Comparison of ENCODE assay signal across 8 cellular contexts in the genomic region with DNA sequence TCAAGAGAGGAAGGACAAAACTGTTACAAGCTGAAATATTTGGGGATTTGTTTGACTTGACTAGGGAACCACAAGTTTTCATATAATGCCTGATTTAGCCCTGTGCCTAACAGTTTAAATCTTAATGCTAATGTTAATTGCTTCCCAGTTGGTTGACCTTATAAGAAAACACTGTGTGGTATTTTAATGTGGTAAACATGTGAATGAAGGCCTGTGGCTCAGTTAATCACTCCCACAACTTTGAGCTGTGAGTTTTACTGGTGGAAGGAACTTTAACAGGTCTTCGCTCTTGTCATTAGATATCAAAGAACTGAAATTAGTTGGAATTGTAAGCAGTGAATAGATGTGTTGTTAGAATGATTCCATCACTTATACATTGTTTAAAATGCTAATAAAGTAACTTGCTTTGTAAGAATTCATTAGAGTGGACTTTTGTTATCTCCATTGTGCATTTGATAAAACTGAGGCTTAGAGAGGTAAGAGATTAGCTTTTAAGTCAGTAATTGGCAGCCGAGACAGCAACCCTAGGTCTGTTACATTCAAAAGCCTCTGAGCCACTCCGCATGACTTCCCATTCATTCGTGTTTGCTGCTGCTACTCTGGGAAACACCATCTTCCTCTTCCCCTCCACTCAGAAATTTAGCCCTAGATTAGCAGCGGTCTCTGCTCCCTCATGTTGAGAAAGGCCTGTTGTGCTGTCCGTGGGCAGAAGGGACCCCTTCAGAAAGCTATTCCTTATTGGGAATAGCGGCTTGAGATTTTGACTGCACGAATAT. TPM values are rescaled to one million over a fixed set of nuclear protein-coding genes. Genes with fewer than 3 reads are reported as not detected.
DNase-seq lines count a peak whose midpoint lies in the region; ATAC-seq and TF ChIP-seq lines count a peak whose summit lies in the region.

No MANE protein-coding gene starts in this region.

- no peak overlapping the region for H2BK12ac ChIP-seq in mesenchymal stem cell (ENCODE audit: low read length in 2 of 2)

- H3K27me3 ChIP-seq in BLaER1 (no peaks in the 10 kb centered on the region), GM23248 (replicated peaks; ENCODE audit: insufficient read depth) (no peaks in the 10 kb centered on the region), mesenchymal stem cell (ENCODE audit: control insufficient read depth in 1 of 2, insufficient read depth in 1 of 2, low read length in 2 of 2) (no peaks in the 10 kb centered on the region), vagina (no peaks in the 10 kb centered on the region)

- peaks cover 50% of the 10 kb centered on the region for H3K79me2 ChIP-seq in GM23248 (ENCODE audit: insufficient read depth)

- no peaks in the 10 kb centered on the region for H3K9me2 ChIP-seq in GM23248 (ENCODE audit: insufficient read depth)

- H3K9me3 Mint-ChIP-seq in central memory CD8-positive, alpha-beta T cell, result no peaks in the 10 kb centered on the region

- H2BK5ac ChIP-seq in mesenchymal stem cell (ENCODE audit: low read depth, low read length, poor library complexity, severe bottlenecking), result no peak overlapping the region

- H3K4me1 ChIP-seq in BLaER1 (peaks cover 21% of the 10 kb centered on the region), GM23248 (ENCODE audit: insufficient read depth) (peaks cover 17% of the 10 kb centered on the region), mesenchymal stem cell (ENCODE audit: control insufficient read depth, insufficient read depth, low read depth, low read length) (peaks cover 3% of the 10 kb centered on the region), vagina (peaks cover 30% of the 10 kb centered on the region)

- H3K4ac ChIP-seq in mesenchymal stem cell (ENCODE audit: low read depth in 1 of 2, low read length in 2 of 2), result no peak overlapping the region

- H3F3A ChIP-seq in GM23248 (ENCODE audit: insufficient read depth), result peaks cover 53% of the 10 kb centered on the region

- H3K27ac ChIP-seq in BLaER1 (no peak overlapping the region), GM23248 (peak overlapping the region; percentile 99), mesenchymal stem cell (ENCODE audit: low read length, poor library complexity, severe bottlenecking) (peak overlapping the region; percentile 12), vagina (peak overlapping the region; percentile 99)

- ATAC-seq in central memory CD8-positive, alpha-beta T cell (replicated peaks; ENCODE audit: extremely low read depth, poor library complexity, severe bottlenecking), result peak; percentile 30
- no peak for ATAC-seq in HG03457 (IDR thresholded peaks at IDR 0.05; ENCODE audit: unreplicated experiment)

- H2BK15ac ChIP-seq in mesenchymal stem cell (ENCODE audit: low read depth, poor library complexity, severe bottlenecking), result no peak overlapping the region

- peak overlapping the region; percentile 95 for H3K27ac Mint-ChIP-seq in central memory CD8-positive, alpha-beta T cell (ENCODE audit: low read depth)

- no peak overlapping the region for H3K18ac ChIP-seq in mesenchymal stem cell (ENCODE audit: low read depth in 1 of 2, low read length in 2 of 2)

- H3K79me1 ChIP-seq in mesenchymal stem cell (replicated peaks; ENCODE audit: low read length, poor library complexity, severe bottlenecking), result peaks cover 1% of the 10 kb centered on the region

- H3K23ac ChIP-seq in mesenchymal stem cell (ENCODE audit: low read length in 2 of 2), result no peak overlapping the region

- in situ Hi-C loops in GM23248 (cut with MboI), result no loop called here

- H3K9me3 ChIP-seq in BLaER1, result no peaks in the 10 kb centered on the region
- no peaks in the 10 kb centered on the region for H3K9me3 ChIP-seq in GM23248 (ENCODE audit: low read depth)
- no peaks in the 10 kb centered on the region for H3K9me3 ChIP-seq in mesenchymal stem cell (ENCODE audit: control insufficient read depth, low read length)
- no peaks in the 10 kb centered on the region for H3K9me3 ChIP-seq in vagina

- no peak overlapping the region for H4K8ac ChIP-seq in mesenchymal stem cell (ENCODE audit: low read length)

- H3K4me3 Mint-ChIP-seq in central memory CD8-positive, alpha-beta T cell, result peak overlapping the region; percentile 90

- DNase-seq in GM23248, result peak; percentile 45
- DNase-seq in NOMO-1 treated with dmso at 0.1 percent for 144 hours (lab: John Stamatoyannopoulos, UW; ENCODE audit: unreplicated experiment), result peak; percentile 7
- no peak for DNase-seq in central memory CD8-positive, alpha-beta T cell (ENCODE audit: low spot score in 2 of 2)
- DNase-seq in mesenchymal stem cell, result peak; percentile 36
- DNase-seq in vagina (ENCODE audit: extremely low spot score in 2 of 2), result no peak
- DNase-seq in activated effector memory CD4-positive, alpha-beta T cell treated with Interleukin-2 at 50 U/mL for 16 hours, result no peak

- 22 to 23% methylated on average over 8 of the region's 8 CpGs for WGBS in GM23248 (ENCODE audit: low coverage in 1 of 2, low lambda C conversion rate in 2 of 2, missing lambda C conversion rate in 2 of 2), 2 experiments
- 8% methylated on average over 6 of the region's 8 CpGs for WGBS in mesenchymal stem cell

- H3K4me2 ChIP-seq in BLaER1 (peak overlapping the region; percentile 86), GM23248 (ENCODE audit: unreplicated experiment) (peak overlapping the region; percentile 92), mesenchymal stem cell (ENCODE audit: low read length, poor library complexity, severe bottlenecking) (peak overlapping the region; percentile 82)

- H2BK120ac ChIP-seq in mesenchymal stem cell (ENCODE audit: low read depth, low read length), result no peak overlapping the region

- peaks cover 8% of the 10 kb centered on the region; the same call in 1 of the 2 replicates for H4K20me1 ChIP-seq in BLaER1
- H4K20me1 ChIP-seq in GM23248 (ENCODE audit: insufficient read depth), result no peaks in the 10 kb centered on the region

- intact Hi-C loops in vagina (cut with DNase I), result no loop called here

- no peaks in the 10 kb centered on the region for H3K27me3 Mint-ChIP-seq in central memory CD8-positive, alpha-beta T cell

- peaks cover 39% of the 10 kb centered on the region for H3K4me1 Mint-ChIP-seq in central memory CD8-positive, alpha-beta T cell

- H3K36me3 ChIP-seq in BLaER1 (peaks cover 34% of the 10 kb centered on the region), GM23248 (ENCODE audit: low read depth) (peaks cover 42% of the 10 kb centered on the region), mesenchymal stem cell (ENCODE audit: control insufficient read depth in 1 of 2, insufficient read depth in 2 of 2, low read depth in 1 of 2, low read length in 2 of 2) (peaks cover 12 to 42% of the 10 kb centered on the region in 2 experiments), vagina (peaks cover 0 to 14% of the 10 kb centered on the region in 2 donors)

- H3K4me3 ChIP-seq in BLaER1 (peak overlapping the region; percentile 88), GM23248 (peak overlapping the region; percentile 90), mesenchymal stem cell (ENCODE audit: insufficient read depth in 1 of 2, low read depth in 1 of 2, low read length in 2 of 2) (peak overlapping the region in 1 of 2 experiments; percentile 96), vagina (peak overlapping the region; percentile 89 to 96)

- TF ChIP-seq CTCF in vagina (IDR thresholded peaks at IDR 0.05), result no peak

- no peak overlapping the region for H4K91ac ChIP-seq in mesenchymal stem cell (ENCODE audit: low read length)

- peak overlapping the region; percentile 89 for H3K9ac ChIP-seq in BLaER1
- H3K9ac ChIP-seq in GM23248, result peak overlapping the region; percentile 97
- H3K9ac ChIP-seq in mesenchymal stem cell (ENCODE audit: low read length), result peak overlapping the region; percentile 98

- H2AK5ac ChIP-seq in mesenchymal stem cell (ENCODE audit: low read length, severe bottlenecking), result no peak overlapping the region

- H2AFZ ChIP-seq in GM23248, result no peak overlapping the region
- no peak overlapping the region for H2AFZ ChIP-seq in mesenchymal stem cell (ENCODE audit: low read depth, low read length)

- no peak for TF ChIP-seq POLR2A in vagina (IDR thresholded peaks at IDR 0.05)

- H3K36me3 Mint-ChIP-seq in central memory CD8-positive, alpha-beta T cell (ENCODE audit: insufficient read depth), result peaks cover 12% of the 10 kb centered on the region

- H3K14ac ChIP-seq in mesenchymal stem cell (ENCODE audit: low read length in 2 of 2), result no peak overlapping the region

RNA-seq across cellular contexts. Expression of a gene that starts 1.0 kb away (rescaled TPM):
- total RNA-seq in GM23248 (2014; rRNA removed; shearing (Covaris generic)), result 29.4 and 33.9 TPM in 2 replicates
- polyA plus RNA-seq in GM23248 (2016; fragmentation: Nextera tagmentation; extraction: Ambion mirVana), result 25.2 and 27.1 TPM in 2 replicates
- 17.0 TPM for polyA plus RNA-seq in mesenchymal stem cell (2013, experiment 1 of 2)
- polyA plus RNA-seq in mesenchymal stem cell (2013, experiment 2 of 2), result 17.4 TPM
- total RNA-seq in vagina, result 29.0 TPM

RNA-seq across cellular contexts. Expression of a gene that starts 46.7 kb away (rescaled TPM):
- total RNA-seq in GM23248 (2014; rRNA removed; shearing (Covaris generic)), result 148 and 154 TPM in 2 replicates
- polyA plus RNA-seq in GM23248 (2016; fragmentation: Nextera tagmentation; extraction: Ambion mirVana), result 118 and 120 TPM in 2 replicates
- polyA plus RNA-seq in mesenchymal stem cell (2013, experiment 1 of 2), result 86.7 TPM
- 87.2 TPM for polyA plus RNA-seq in mesenchymal stem cell (2013, experiment 2 of 2)
- 46.2 TPM for total RNA-seq in vagina

Comparison
In these comparisons a context has a peak if more than half of its experiments do, and no peak if none do; other contexts are left out.
1. DNase-seq: peak in GM23248 (single experiment), NOMO-1 treated with dmso at 0.1 percent for 144 hours (single experiment) and mesenchymal stem cell (single experiment); none in central memory CD8-positive, alpha-beta T cell (0 of 2), vagina (0 of 2) and activated effector memory CD4-positive, alpha-beta T cell treated with Interleukin-2 at 50 U/mL for 16 hours (single experiment).
2. Peak in every context shown above with its lines, with median percentiles within 50 percentile points of each other: H3K4me2 ChIP-seq and H3K9ac ChIP-seq.